15 cellular contexts compared by ENCODE assay signal in genomic region chr2:30465171-30465545, GRCh38. TPM values are rescaled to one million over a fixed set of nuclear protein-coding genes. Genes with fewer than 3 reads are reported as not detected.
DNase-seq lines count a peak whose midpoint lies in the region; ATAC-seq lines count a peak whose summit lies in the region.
"Had no signal": no experiment of that assay in that cellular context is flagged by ENCODE, and none has a peak within 500 bp of the region (broad histone marks: within the 10 kb centered on the region; RNA-seq: fewer than 3 reads in every experiment).

No MANE protein-coding gene starts in this region.

- H3K36me3 Mint-ChIP-seq in activated T-cell treated with anti-CD3 and anti-CD28 coated beads, Interleukin-2, amount 50 U/mL, for 72 hours (ENCODE audit: insufficient read depth in 2 of 2): peaks cover 9 to 32% of the 10 kb centered on the region in 2 donors
- H3K36me3 Mint-ChIP-seq in T-helper 17 cell (ENCODE audit: low read depth): peaks cover 2% of the 10 kb centered on the region
- H3K36me3 Mint-ChIP-seq in stimulated activated effector memory CD8-positive, alpha-beta T cell treated with anti-CD3 and anti-CD28 coated beads, Interleukin-12 subunit alpha, Interleukin-12 subunit beta, amount 100 ng/mL, for 72 hours: no peaks in the 10 kb centered on the region
- no peaks in the 10 kb centered on the region for H3K36me3 Mint-ChIP-seq in effector memory CD8-positive, alpha-beta T cell (ENCODE audit: insufficient read depth)

- no peak overlapping the region for H3K4me3 ChIP-seq in right cardiac atrium (ENCODE audit: low read length)
- H3K4me3 ChIP-seq: upper lobe of left lung had no signal

- H3K9me3 Mint-ChIP-seq in activated T-cell treated with anti-CD3 and anti-CD28 coated beads, Interleukin-2, amount 50 U/mL, for 72 hours: peaks cover 4 to 5% of the 10 kb centered on the region in 2 donors
- H3K9me3 Mint-ChIP-seq in stimulated activated effector memory CD8-positive, alpha-beta T cell treated with anti-CD3 and anti-CD28 coated beads, Interleukin-12 subunit alpha, Interleukin-12 subunit beta, amount 100 ng/mL, for 72 hours: peaks cover 2% of the 10 kb centered on the region
- no peaks in the 10 kb centered on the region for H3K9me3 Mint-ChIP-seq in effector memory CD8-positive, alpha-beta T cell

- H3K27me3 Mint-ChIP-seq in activated T-cell treated with anti-CD3 and anti-CD28 coated beads, Interleukin-2, amount 50 U/mL, for 72 hours (ENCODE audit: low read depth): no peaks in the 10 kb centered on the region
- H3K27me3 Mint-ChIP-seq in T-helper 17 cell: no peaks in the 10 kb centered on the region
- H3K27me3 Mint-ChIP-seq in effector memory CD8-positive, alpha-beta T cell: no peaks in the 10 kb centered on the region
- H3K27me3 Mint-ChIP-seq: activated CD8-positive, alpha-beta memory T cell treated with anti-CD3 and anti-CD28 coated beads, Interleukin-2, amount 10 ng/mL, durations not matched to agents 7 days and 5 days had no signal

- intact Hi-C loops in right cardiac atrium (cut with DNase I): no loop called here

- peak overlapping the region; percentile 3 for H3K27ac Mint-ChIP-seq in activated T-cell treated with anti-CD3 and anti-CD28 coated beads, Interleukin-2, amount 50 U/mL, for 72 hours
- peak overlapping the region; percentile 51 for H3K27ac Mint-ChIP-seq in T-helper 17 cell
- peak overlapping the region; percentile 12 for H3K27ac Mint-ChIP-seq in stimulated activated effector memory CD8-positive, alpha-beta T cell treated with anti-CD3 and anti-CD28 coated beads, Interleukin-12 subunit alpha, Interleukin-12 subunit beta, amount 100 ng/mL, for 72 hours
- peak overlapping the region in 1 of 2 donors; percentile 39 for H3K27ac Mint-ChIP-seq in effector memory CD8-positive, alpha-beta T cell
- H3K27ac Mint-ChIP-seq: activated CD8-positive, alpha-beta memory T cell treated with anti-CD3 and anti-CD28 coated beads, Interleukin-2, amount 10 ng/mL, durations not matched to agents 7 days and 5 days had no signal

- H3K27ac ChIP-seq in right cardiac atrium (ENCODE audit: low read length): peak overlapping the region; percentile 27
- H3K27ac ChIP-seq: KMS-11 had no signal

- ATAC-seq in activated T-cell treated with anti-CD3 and anti-CD28 coated beads, Interleukin-2, amount 50 U/mL, for 72 hours (replicated peaks in 1 of 2): no peak
- ATAC-seq in T-helper 17 cell (no peak), right cardiac atrium (no peak), GM19455 (IDR thresholded peaks at IDR 0.05; ENCODE audit: unreplicated experiment) (no peak)
- no peak for ATAC-seq in stimulated activated effector memory CD8-positive, alpha-beta T cell treated with anti-CD3 and anti-CD28 coated beads, Interleukin-12 subunit alpha, Interleukin-12 subunit beta, amount 100 ng/mL, for 72 hours
- no peak for ATAC-seq in effector memory CD8-positive, alpha-beta T cell (replicated peaks)
- ATAC-seq: activated CD8-positive, alpha-beta memory T cell treated with anti-CD3 and anti-CD28 coated beads, Interleukin-2, amount 10 ng/mL, durations not matched to agents 7 days and 5 days; PC-3 had no signal

- H3K27me3 ChIP-seq in right cardiac atrium (ENCODE audit: control insufficient read depth, insufficient read depth): no peaks in the 10 kb centered on the region
- H3K27me3 ChIP-seq: upper lobe of left lung had no signal

- peaks cover 2% of the 10 kb centered on the region for H3K4me1 ChIP-seq in right cardiac atrium (ENCODE audit: control insufficient read depth, insufficient read depth, low read length)
- H3K4me1 ChIP-seq: upper lobe of left lung had no signal

- WGBS in right cardiac atrium: 63% methylated on average over 3 of the region's 3 CpGs

- peaks cover 73% of the 10 kb centered on the region for H3K4me1 Mint-ChIP-seq in activated T-cell treated with anti-CD3 and anti-CD28 coated beads, Interleukin-2, amount 50 U/mL, for 72 hours (ENCODE audit: low read depth)
- H3K4me1 Mint-ChIP-seq in T-helper 17 cell: peaks cover 20% of the 10 kb centered on the region
- peaks cover 31% of the 10 kb centered on the region for H3K4me1 Mint-ChIP-seq in stimulated activated effector memory CD8-positive, alpha-beta T cell treated with anti-CD3 and anti-CD28 coated beads, Interleukin-12 subunit alpha, Interleukin-12 subunit beta, amount 100 ng/mL, for 72 hours
- peaks cover 10 to 27% of the 10 kb centered on the region in 2 donors for H3K4me1 Mint-ChIP-seq in effector memory CD8-positive, alpha-beta T cell (ENCODE audit: low read depth in 2 of 2)

- no peaks in the 10 kb centered on the region for H3K9me3 ChIP-seq in T-helper 17 cell (ENCODE audit: control insufficient read depth, low read length, poor library complexity, severe bottlenecking)
- no peaks in the 10 kb centered on the region for H3K9me3 ChIP-seq in right cardiac atrium (ENCODE audit: control insufficient read depth, low read length)

- peak overlapping the region; percentile 28 to 48 for H3K4me3 Mint-ChIP-seq in activated T-cell treated with anti-CD3 and anti-CD28 coated beads, Interleukin-2, amount 50 U/mL, for 72 hours
- no peak overlapping the region for H3K4me3 Mint-ChIP-seq in T-helper 17 cell
- no peak overlapping the region for H3K4me3 Mint-ChIP-seq in stimulated activated effector memory CD8-positive, alpha-beta T cell treated with anti-CD3 and anti-CD28 coated beads, Interleukin-12 subunit alpha, Interleukin-12 subunit beta, amount 100 ng/mL, for 72 hours
- H3K4me3 Mint-ChIP-seq in effector memory CD8-positive, alpha-beta T cell: no peak overlapping the region
- H3K4me3 Mint-ChIP-seq: activated CD8-positive, alpha-beta memory T cell treated with anti-CD3 and anti-CD28 coated beads, Interleukin-2, amount 10 ng/mL, durations not matched to agents 7 days and 5 days had no signal

- no peak for DNase-seq in activated T-cell treated with anti-CD3 and anti-CD28 coated beads, Interleukin-2, amount 50 U/mL, for 72 hours
- no peak for DNase-seq in activated T-cell treated with anti-CD3 and anti-CD28 coated beads for 4 hours
- DNase-seq in T-helper 17 cell: no peak
- DNase-seq in right cardiac atrium: no peak
- DNase-seq in stimulated activated effector memory CD8-positive, alpha-beta T cell treated with anti-CD3 and anti-CD28 coated beads, Interleukin-12 subunit alpha, Interleukin-12 subunit beta, amount 100 ng/mL, for 72 hours (ENCODE audit: low spot score in 2 of 2): no peak
- no peak for DNase-seq in effector memory CD8-positive, alpha-beta T cell
- no peak for DNase-seq in T-helper 1 cell
- DNase-seq: activated CD8-positive, alpha-beta memory T cell treated with anti-CD3 and anti-CD28 coated beads, Interleukin-2, amount 10 ng/mL, durations not matched to agents 7 days and 5 days; hypothalamus; NCI-H2029; PC-3; T-helper 9 cell; upper lobe of left lung had no signal

RNA-seq across cellular contexts. Expression of gene LCLAT1, which starts 18.1 kb away (rescaled TPM):
- 10 to 100 TPM; 46.6 to 51.6 TPM for total RNA-seq in activated T-cell treated with anti-CD3 and anti-CD28 coated beads, Interleukin-2, amount 50 U/mL, for 72 hours
- total RNA-seq in T-helper 17 cell (10 to 100 TPM in 1 of 2 donors, 1 to 10 TPM in 1; 6.7 to 18.2 TPM), right cardiac atrium (10 to 100 TPM; 15.8 to 18.7 (median 16.5) TPM)
- polyA plus RNA-seq in right cardiac atrium: 5.1 TPM

Comparison
In these comparisons a context has a peak if more than half of its experiments do, and no peak if none do; other contexts are left out.
1. H3K4me3 Mint-ChIP-seq: peak in activated T-cell treated with anti-CD3 and anti-CD28 coated beads, Interleukin-2, amount 50 U/mL, for 72 hours (2 of 2); none in T-helper 17 cell (single experiment), stimulated activated effector memory CD8-positive, alpha-beta T cell treated with anti-CD3 and anti-CD28 coated beads, Interleukin-12 subunit alpha, Interleukin-12 subunit beta, amount 100 ng/mL, for 72 hours (single experiment) and effector memory CD8-positive, alpha-beta T cell (0 of 2).